8 cellular contexts compared by ENCODE assay signal in genomic region chr3:13650210-13651056, GRCh38.
DNase-seq lines count a peak whose midpoint lies in the region; ATAC-seq and TF ChIP-seq lines count a peak whose summit lies in the region.

No MANE protein-coding gene starts in this region.

- ATAC-seq in GM21723 (IDR thresholded peaks at IDR 0.05; ENCODE audit: unreplicated experiment) (peak; percentile 49), GM21447 (IDR thresholded peaks at IDR 0.05; ENCODE audit: unreplicated experiment) (no peak)

- CTCF ChIA-PET in Caco-2 (lab: Charles Lee) = interaction anchor here (0.6 to 2.9 kb wide), 8 partner anchors 55 to 235 kb away, joined by 3 to 115 read pairs (median 4); no protein-coding TSS in a partner anchor

- no peak overlapping the region for H3K27ac ChIP-seq in colonic mucosa

- H3K9ac ChIP-seq in colonic mucosa (ENCODE audit: low read depth in 2 of 2, low read length in 2 of 2) = no peak overlapping the region

- POLR2A ChIA-PET in Caco-2 (lab: Charles Lee) = no interaction called here

- peaks cover 6% of the 10 kb centered on the region for H3K4me1 Mint-ChIP-seq in Caco-2 (ENCODE audit: low read depth, unreplicated experiment)

- H3K36me3 Mint-ChIP-seq in Caco-2 (ENCODE audit: insufficient read depth, unreplicated experiment) = peaks cover 6% of the 10 kb centered on the region

- H3K27ac Mint-ChIP-seq in Caco-2 (ENCODE audit: unreplicated experiment) = peak overlapping the region; percentile 42

- DNase-seq in Caco-2 (peak; percentile 78 to 92), NCI-H2196 treated with DMSO at 0.1 percent for 48 hours (lab: John Stamatoyannopoulos, UW; ENCODE audit: unreplicated experiment) (peak; percentile 1), colonic mucosa (peak; percentile 76), lower leg skin (ENCODE audit: low spot score in 2 of 2) (peak; percentile 53 to 95)
- DNase-seq in activated CD4-positive, alpha-beta T cell treated with anti-CD3 and anti-CD28 coated beads, Interleukin-2, amount 50 U/mL, for 1 hour = peak; percentile 76
- DNase-seq in stimulated activated CD4-positive, alpha-beta T cell treated with anti-CD3 and anti-CD28 coated beads, TNF-alpha, amount 100 ng/mL, for 24 hours (ENCODE audit: low read depth in 3 of 3) = peak; percentile 43 to 71 (median 62)

- H3K4me3 ChIP-seq in Caco-2 (ENCODE audit: low read depth, low read length) (no peak overlapping the region), colonic mucosa (no peak overlapping the region), lower leg skin (ENCODE audit: low read depth, poor library complexity, severe bottlenecking) (no peak overlapping the region)

- H3K4me1 ChIP-seq in Caco-2 (peaks cover 15% of the 10 kb centered on the region), colonic mucosa (peaks cover 9% of the 10 kb centered on the region)

- 19 to 23% methylated on average over 42 to 47 of the region's 48 CpGs for WGBS in lower leg skin, 2 donors

- no peaks in the 10 kb centered on the region; the same call in 1 of the 2 replicates for H3K36me3 ChIP-seq in Caco-2 (ENCODE audit: control insufficient read depth, insufficient read depth, low read length)
- no peaks in the 10 kb centered on the region for H3K36me3 ChIP-seq in colonic mucosa

- H3K4me3 Mint-ChIP-seq in Caco-2 (ENCODE audit: unreplicated experiment) = peak overlapping the region; percentile 57

- no peaks in the 10 kb centered on the region for H3K27me3 Mint-ChIP-seq in Caco-2 (ENCODE audit: insufficient read depth, unreplicated experiment)

- TF ChIP-seq CTCF in Caco-2 (IDR thresholded peaks at IDR 0.05; ENCODE audit: insufficient read depth in 1 of 2, low read depth in 1 of 2, low read length in 1 of 2, severe bottlenecking in 1 of 2, unreplicated experiment in 1 of 2) (peak; percentile 97 to 98), colonic mucosa (IDR thresholded peaks at IDR 0.05) (peak; percentile 100), lower leg skin (IDR thresholded peaks at IDR 0.05) (peak in 1 of 3 donors; percentile 89)

- H3K9me3 ChIP-seq in Caco-2 = no peaks in the 10 kb centered on the region
- no peaks in the 10 kb centered on the region for H3K9me3 ChIP-seq in colonic mucosa

- no TSS peak for BruUV-seq in Caco-2 (replicated peaks; lab: Mats Ljungman, UMichigan)

- H3K9me3 Mint-ChIP-seq in Caco-2 (ENCODE audit: unreplicated experiment) = no peaks in the 10 kb centered on the region

- no peak for TF ChIP-seq POLR2A in lower leg skin (IDR thresholded peaks at IDR 0.05)

- intact Hi-C loops in Caco-2 (cut with micrococcal nuclease; ENCODE audit: unreplicated experiment) (loop anchor here (1.0 to 10.0 kb wide), 2 partner anchors 474 to 558 kb away; partner anchors contain the start of genes CHCHD4 and TMEM43), colonic mucosa (cut with DNase I) (loop anchor here (2.0 to 5.0 kb wide), 2 partner anchors 156 to 558 kb away; no protein-coding TSS in a partner anchor), lower leg skin (cut with DNase I; ENCODE audit: low total_unique reads) (loop anchor here (5.0 kb wide), 1 partner anchor 558 kb away; no protein-coding TSS in a partner anchor)

- H3K27me3 ChIP-seq in Caco-2 (replicated peaks; ENCODE audit: control insufficient read depth, insufficient read depth, low read length) (no peaks in the 10 kb centered on the region), colonic mucosa (peaks cover 6% of the 10 kb centered on the region)

Comparison
In these comparisons a context has a peak if more than half of its experiments do, and no peak if none do; other contexts are left out.
1. DNase-seq: peak in every context shown above with its lines; median percentile 85 in Caco-2; 76 in activated CD4-positive, alpha-beta T cell treated with anti-CD3 and anti-CD28 coated beads, Interleukin-2, amount 50 U/mL, for 1 hour; 76 in colonic mucosa; 74 in lower leg skin; 62 in stimulated activated CD4-positive, alpha-beta T cell treated with anti-CD3 and anti-CD28 coated beads, TNF-alpha, amount 100 ng/mL, for 24 hours; 1 in NCI-H2196 treated with DMSO at 0.1 percent for 48 hours.